Comparison of ENCODE assay signal across 1 cellular context in the genomic region with DNA sequence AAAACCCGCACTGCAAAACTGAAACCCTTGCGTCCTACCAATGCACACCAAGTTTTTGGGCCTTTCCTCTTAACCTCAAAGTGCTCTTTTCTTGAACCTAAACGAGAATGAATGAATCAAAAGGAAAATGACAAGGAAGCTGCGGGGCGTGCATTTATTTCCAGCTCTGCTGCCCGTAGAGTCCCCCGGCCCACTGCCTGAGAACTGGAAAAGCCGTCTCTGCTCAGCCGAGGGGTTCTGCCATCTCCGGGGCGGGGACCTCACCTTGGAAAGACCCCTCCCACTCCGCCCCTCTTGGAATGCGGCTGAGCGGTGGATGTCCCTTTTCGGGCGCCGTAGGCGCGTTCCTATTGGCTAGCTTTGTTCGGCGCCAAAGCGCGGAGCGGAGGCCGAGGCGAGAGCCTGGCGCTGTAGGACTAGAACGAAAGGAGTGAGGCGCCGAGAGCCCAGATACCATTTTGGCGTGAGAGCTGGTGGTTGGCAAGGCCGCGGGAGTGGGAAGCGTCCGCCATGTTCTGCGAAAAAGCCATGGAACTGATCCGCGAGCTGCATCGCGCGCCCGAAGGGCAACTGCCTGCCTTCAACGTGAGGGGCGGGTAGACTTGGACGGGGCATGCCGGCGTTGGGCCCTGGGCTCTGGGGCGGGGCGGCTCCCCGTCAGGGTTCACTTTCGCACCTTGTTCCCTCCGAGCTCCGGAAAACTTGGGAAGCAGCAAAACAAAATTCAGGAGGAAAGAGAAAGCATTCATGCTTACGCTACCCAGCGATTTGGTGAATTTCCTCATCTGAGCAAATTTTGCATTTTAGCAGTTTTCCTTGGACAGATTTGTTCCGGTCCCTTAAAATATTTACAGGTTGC.
TF ChIP-seq lines count a peak whose summit lies in the region.

TSS of gene GINS1 (plus strand) at position 363 of the 859 bp plus-strand sequence. CDS start at position 511, 148 bp downstream.

TF ChIP-seq in K562, 482 proteins besides CTCF, POLR2A, EP300 and RAD21 (continued from another document and continues in another):
- TF ChIP-seq, protein P1, sequence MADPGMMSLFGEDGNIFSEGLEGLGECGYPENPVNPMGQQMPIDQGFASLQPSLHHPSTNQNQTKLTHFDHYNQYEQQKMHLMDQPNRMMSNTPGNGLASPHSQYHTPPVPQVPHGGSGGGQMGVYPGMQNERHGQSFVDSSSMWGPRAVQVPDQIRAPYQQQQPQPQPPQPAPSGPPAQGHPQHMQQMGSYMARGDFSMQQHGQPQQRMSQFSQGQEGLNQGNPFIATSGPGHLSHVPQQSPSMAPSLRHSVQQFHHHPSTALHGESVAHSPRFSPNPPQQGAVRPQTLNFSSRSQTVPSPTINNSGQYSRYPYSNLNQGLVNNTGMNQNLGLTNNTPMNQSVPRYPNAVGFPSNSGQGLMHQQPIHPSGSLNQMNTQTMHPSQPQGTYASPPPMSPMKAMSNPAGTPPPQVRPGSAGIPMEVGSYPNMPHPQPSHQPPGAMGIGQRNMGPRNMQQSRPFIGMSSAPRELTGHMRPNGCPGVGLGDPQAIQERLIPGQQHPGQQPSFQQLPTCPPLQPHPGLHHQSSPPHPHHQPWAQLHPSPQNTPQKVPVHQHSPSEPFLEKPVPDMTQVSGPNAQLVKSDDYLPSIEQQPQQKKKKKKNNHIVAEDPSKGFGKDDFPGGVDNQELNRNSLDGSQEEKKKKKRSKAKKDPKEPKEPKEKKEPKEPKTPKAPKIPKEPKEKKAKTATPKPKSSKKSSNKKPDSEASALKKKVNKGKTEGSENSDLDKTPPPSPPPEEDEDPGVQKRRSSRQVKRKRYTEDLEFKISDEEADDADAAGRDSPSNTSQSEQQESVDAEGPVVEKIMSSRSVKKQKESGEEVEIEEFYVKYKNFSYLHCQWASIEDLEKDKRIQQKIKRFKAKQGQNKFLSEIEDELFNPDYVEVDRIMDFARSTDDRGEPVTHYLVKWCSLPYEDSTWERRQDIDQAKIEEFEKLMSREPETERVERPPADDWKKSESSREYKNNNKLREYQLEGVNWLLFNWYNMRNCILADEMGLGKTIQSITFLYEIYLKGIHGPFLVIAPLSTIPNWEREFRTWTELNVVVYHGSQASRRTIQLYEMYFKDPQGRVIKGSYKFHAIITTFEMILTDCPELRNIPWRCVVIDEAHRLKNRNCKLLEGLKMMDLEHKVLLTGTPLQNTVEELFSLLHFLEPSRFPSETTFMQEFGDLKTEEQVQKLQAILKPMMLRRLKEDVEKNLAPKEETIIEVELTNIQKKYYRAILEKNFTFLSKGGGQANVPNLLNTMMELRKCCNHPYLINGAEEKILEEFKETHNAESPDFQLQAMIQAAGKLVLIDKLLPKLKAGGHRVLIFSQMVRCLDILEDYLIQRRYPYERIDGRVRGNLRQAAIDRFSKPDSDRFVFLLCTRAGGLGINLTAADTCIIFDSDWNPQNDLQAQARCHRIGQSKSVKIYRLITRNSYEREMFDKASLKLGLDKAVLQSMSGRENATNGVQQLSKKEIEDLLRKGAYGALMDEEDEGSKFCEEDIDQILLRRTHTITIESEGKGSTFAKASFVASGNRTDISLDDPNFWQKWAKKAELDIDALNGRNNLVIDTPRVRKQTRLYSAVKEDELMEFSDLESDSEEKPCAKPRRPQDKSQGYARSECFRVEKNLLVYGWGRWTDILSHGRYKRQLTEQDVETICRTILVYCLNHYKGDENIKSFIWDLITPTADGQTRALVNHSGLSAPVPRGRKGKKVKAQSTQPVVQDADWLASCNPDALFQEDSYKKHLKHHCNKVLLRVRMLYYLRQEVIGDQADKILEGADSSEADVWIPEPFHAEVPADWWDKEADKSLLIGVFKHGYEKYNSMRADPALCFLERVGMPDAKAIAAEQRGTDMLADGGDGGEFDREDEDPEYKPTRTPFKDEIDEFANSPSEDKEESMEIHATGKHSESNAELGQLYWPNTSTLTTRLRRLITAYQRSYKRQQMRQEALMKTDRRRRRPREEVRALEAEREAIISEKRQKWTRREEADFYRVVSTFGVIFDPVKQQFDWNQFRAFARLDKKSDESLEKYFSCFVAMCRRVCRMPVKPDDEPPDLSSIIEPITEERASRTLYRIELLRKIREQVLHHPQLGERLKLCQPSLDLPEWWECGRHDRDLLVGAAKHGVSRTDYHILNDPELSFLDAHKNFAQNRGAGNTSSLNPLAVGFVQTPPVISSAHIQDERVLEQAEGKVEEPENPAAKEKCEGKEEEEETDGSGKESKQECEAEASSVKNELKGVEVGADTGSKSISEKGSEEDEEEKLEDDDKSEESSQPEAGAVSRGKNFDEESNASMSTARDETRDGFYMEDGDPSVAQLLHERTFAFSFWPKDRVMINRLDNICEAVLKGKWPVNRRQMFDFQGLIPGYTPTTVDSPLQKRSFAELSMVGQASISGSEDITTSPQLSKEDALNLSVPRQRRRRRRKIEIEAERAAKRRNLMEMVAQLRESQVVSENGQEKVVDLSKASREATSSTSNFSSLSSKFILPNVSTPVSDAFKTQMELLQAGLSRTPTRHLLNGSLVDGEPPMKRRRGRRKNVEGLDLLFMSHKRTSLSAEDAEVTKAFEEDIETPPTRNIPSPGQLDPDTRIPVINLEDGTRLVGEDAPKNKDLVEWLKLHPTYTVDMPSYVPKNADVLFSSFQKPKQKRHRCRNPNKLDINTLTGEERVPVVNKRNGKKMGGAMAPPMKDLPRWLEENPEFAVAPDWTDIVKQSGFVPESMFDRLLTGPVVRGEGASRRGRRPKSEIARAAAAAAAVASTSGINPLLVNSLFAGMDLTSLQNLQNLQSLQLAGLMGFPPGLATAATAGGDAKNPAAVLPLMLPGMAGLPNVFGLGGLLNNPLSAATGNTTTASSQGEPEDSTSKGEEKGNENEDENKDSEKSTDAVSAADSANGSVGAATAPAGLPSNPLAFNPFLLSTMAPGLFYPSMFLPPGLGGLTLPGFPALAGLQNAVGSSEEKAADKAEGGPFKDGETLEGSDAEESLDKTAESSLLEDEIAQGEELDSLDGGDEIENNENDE (IDR thresholded peaks at IDR 0.05; ENCODE audit: low read depth, low read length): no peak
- TF ChIP-seq ZNF655 (CRISPR knock-in tag; IDR thresholded peaks at IDR 0.05) (no peak), MLX (CRISPR knock-in tag; conservative IDR thresholded peaks at IDR 0.05) (no peak), SAP30 (IDR thresholded peaks at IDR 0.05; ENCODE audit: borderline replicate concordance, insufficient read depth, low read depth, low read length, poor library complexity, severe bottlenecking) (peak; percentile 48), ZNF436 (CRISPR knock-in tag; IDR thresholded peaks at IDR 0.05) (no peak), ZNF347 (CRISPR knock-in tag; IDR thresholded peaks at IDR 0.05; ENCODE audit: low read depth) (no peak), ZNF12 (CRISPR knock-in tag; IDR thresholded peaks at IDR 0.05) (no peak), MTA3 (IDR thresholded peaks at IDR 0.05; ENCODE audit: borderline replicate concordance) (peak; percentile 98), NKRF (IDR thresholded peaks at IDR 0.05; ENCODE audit: borderline replicate concordance) (peak; percentile 66; the same call in 1 of the 2 replicates), SREBF1 (IDR thresholded peaks at IDR 0.05; ENCODE audit: borderline replicate concordance, low read depth, low read length) (no peak), BHLHE40 (IDR thresholded peaks at IDR 0.05; ENCODE audit: low read length) (no peak), MAFF (IDR thresholded peaks at IDR 0.05; ENCODE audit: low read length) (no peak), NFRKB (IDR thresholded peaks at IDR 0.05; ENCODE audit: low read depth) (peak; percentile 60; the same call in 1 of the 2 replicates), E2F8 (IDR thresholded peaks at IDR 0.05; ENCODE audit: low read depth, partially characterized antibody) (peak; percentile 40), FOXM1 (IDR thresholded peaks at IDR 0.05; ENCODE audit: low read depth) (no peak), FOXM1 (CRISPR knock-in tag; IDR thresholded peaks at IDR 0.05; ENCODE audit: low read depth) (no peak), SOX6 (IDR thresholded peaks at IDR 0.05) (0 out of 2 replicates have a peak, but pooled peaks have one; percentile 23), EGR1 (conservative IDR thresholded peaks at IDR 0.05) (no peak), HDAC1 (IDR thresholded peaks at IDR 0.05) (peak in 1 of 2 experiments; percentile 74; a peak in 2 of 4 replicates)
- TF ChIP-seq, protein P2, sequence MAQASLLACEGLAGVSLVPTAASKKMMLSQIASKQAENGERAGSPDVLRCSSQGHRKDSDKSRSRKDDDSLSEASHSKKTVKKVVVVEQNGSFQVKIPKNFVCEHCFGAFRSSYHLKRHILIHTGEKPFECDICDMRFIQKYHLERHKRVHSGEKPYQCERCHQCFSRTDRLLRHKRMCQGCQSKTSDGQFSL (CRISPR knock-in tag; IDR thresholded peaks at IDR 0.05): no peak
- TF ChIP-seq, protein P2 (tag; IDR thresholded peaks at IDR 0.05): no peak
- TF ChIP-seq, protein P3, sequence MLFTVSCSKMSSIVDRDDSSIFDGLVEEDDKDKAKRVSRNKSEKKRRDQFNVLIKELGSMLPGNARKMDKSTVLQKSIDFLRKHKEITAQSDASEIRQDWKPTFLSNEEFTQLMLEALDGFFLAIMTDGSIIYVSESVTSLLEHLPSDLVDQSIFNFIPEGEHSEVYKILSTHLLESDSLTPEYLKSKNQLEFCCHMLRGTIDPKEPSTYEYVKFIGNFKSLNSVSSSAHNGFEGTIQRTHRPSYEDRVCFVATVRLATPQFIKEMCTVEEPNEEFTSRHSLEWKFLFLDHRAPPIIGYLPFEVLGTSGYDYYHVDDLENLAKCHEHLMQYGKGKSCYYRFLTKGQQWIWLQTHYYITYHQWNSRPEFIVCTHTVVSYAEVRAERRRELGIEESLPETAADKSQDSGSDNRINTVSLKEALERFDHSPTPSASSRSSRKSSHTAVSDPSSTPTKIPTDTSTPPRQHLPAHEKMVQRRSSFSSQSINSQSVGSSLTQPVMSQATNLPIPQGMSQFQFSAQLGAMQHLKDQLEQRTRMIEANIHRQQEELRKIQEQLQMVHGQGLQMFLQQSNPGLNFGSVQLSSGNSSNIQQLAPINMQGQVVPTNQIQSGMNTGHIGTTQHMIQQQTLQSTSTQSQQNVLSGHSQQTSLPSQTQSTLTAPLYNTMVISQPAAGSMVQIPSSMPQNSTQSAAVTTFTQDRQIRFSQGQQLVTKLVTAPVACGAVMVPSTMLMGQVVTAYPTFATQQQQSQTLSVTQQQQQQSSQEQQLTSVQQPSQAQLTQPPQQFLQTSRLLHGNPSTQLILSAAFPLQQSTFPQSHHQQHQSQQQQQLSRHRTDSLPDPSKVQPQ (CRISPR knock-in tag; IDR thresholded peaks at IDR 0.05; ENCODE audit: borderline replicate concordance): no peak
- TF ChIP-seq, protein P4, sequence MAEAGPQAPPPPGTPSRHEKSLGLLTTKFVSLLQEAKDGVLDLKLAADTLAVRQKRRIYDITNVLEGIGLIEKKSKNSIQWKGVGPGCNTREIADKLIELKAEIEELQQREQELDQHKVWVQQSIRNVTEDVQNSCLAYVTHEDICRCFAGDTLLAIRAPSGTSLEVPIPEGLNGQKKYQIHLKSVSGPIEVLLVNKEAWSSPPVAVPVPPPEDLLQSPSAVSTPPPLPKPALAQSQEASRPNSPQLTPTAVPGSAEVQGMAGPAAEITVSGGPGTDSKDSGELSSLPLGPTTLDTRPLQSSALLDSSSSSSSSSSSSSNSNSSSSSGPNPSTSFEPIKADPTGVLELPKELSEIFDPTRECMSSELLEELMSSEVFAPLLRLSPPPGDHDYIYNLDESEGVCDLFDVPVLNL (CRISPR knock-in tag; IDR thresholded peaks at IDR 0.05; ENCODE audit: low read depth): peak; percentile 88
